In genomic region chr1:164858233-164858632, GRCh38 we compare ENCODE assay signal across 18 cellular contexts.
DNase-seq lines count a peak whose midpoint lies in the region; ATAC-seq, FAIRE-seq and TF ChIP-seq lines count a peak whose summit lies in the region.
"Had no signal": no experiment of that assay in that cellular context is flagged by ENCODE, and none has a peak within 500 bp of the region (broad histone marks: within the 10 kb centered on the region; RNA-seq: fewer than 3 reads in every experiment).

No MANE protein-coding gene starts in this region.

- H3K79me2 ChIP-seq in Karpas-422 (ENCODE audit: low read length), result no peaks in the 10 kb centered on the region

- ATAC-seq in Right ventricle myocardium superior (ENCODE audit: poor library complexity) (peak; percentile 83), heart right ventricle (peak in 5 of 8 donors; percentile 49 to 79 (median 68))
- ATAC-seq: HepG2, Panc1 had no signal

- no peaks in the 10 kb centered on the region for H3K9me3 Mint-ChIP-seq in nephron progenitor cell
- no peaks in the 10 kb centered on the region for H3K9me3 Mint-ChIP-seq in activated T-helper 1 cell treated with anti-CD3 and anti-CD28 coated beads, Interleukin-12 subunit alpha, Interleukin-12 subunit beta, Interleukin-2, Interleukin-4 antibody, amounts not matched to agents 30 ng/mL and 10 ng/mL and 1 ng/mL, durations not matched to agents 14 hours and 24 hours and 36 hours

- H3K4me3 Mint-ChIP-seq in nephron progenitor cell, result no peak overlapping the region
- H3K4me3 Mint-ChIP-seq in activated T-helper 1 cell treated with anti-CD3 and anti-CD28 coated beads, Interleukin-12 subunit alpha, Interleukin-12 subunit beta, Interleukin-2, Interleukin-4 antibody, amounts not matched to agents 30 ng/mL and 10 ng/mL and 1 ng/mL, durations not matched to agents 14 hours and 24 hours and 36 hours, result no peak overlapping the region

- no peak for DNase-seq in Right ventricle myocardium superior
- DNase-seq in cardiac septum (ENCODE audit: low spot score), result no peak
- DNase-seq in heart right ventricle, result peak; percentile 16 to 28
- peak; percentile 32 for DNase-seq in nephron progenitor cell
- no peak for DNase-seq in activated T-helper 1 cell treated with anti-CD3 and anti-CD28 coated beads, Interleukin-12 subunit alpha, Interleukin-12 subunit beta, Interleukin-2, Interleukin-4 antibody, amounts not matched to agents 30 ng/mL and 10 ng/mL and 1 ng/mL, durations not matched to agents 14 hours and 24 hours and 36 hours (ENCODE audit: low spot score)
- DNase-seq in H54 (ENCODE audit: insufficient read length, low spot score), result no peak
- no peak for DNase-seq in T-helper 2 cell
- DNase-seq in Karpas-422, result no peak
- DNase-seq: C1 segment of cervical spinal cord, DMS153, EL, MM.1S, NCI-H1105, NCI-H1694 treated with DMSO at 0.1 percent for 48 hours, NCI-H82 had no signal

- intact Hi-C loops in Right ventricle myocardium superior (cut with DNase I) (no loop called here), cardiac septum (cut with DNase I) (no loop called here), heart right ventricle (cut with DNase I) (loop anchor here in 2 of 10 donors (5.0 to 10.0 kb wide), 2 partner anchors 47 to 94 kb away; no protein-coding TSS in a partner anchor)
- intact Hi-C loops in activated T-helper 1 cell treated with anti-CD3 and anti-CD28 coated beads, Interleukin-12 subunit alpha, Interleukin-12 subunit beta, Interleukin-2, Interleukin-4 antibody, amounts not matched to agents 30 ng/mL and 10 ng/mL and 1 ng/mL, durations not matched to agents 14 hours and 24 hours and 36 hours (cut with micrococcal nuclease), result no loop called here

- peak overlapping the region; percentile 51 for H3K27ac Mint-ChIP-seq in nephron progenitor cell
- H3K27ac Mint-ChIP-seq in activated T-helper 1 cell treated with anti-CD3 and anti-CD28 coated beads, Interleukin-12 subunit alpha, Interleukin-12 subunit beta, Interleukin-2, Interleukin-4 antibody, amounts not matched to agents 30 ng/mL and 10 ng/mL and 1 ng/mL, durations not matched to agents 14 hours and 24 hours and 36 hours, result no peak overlapping the region

- no peaks in the 10 kb centered on the region for H4K20me1 ChIP-seq in Karpas-422 (ENCODE audit: insufficient read depth, low read depth, low read length)

- peaks cover 11% of the 10 kb centered on the region for H3K27me3 Mint-ChIP-seq in nephron progenitor cell (ENCODE audit: low read depth, poor library complexity)
- peaks cover 2% of the 10 kb centered on the region for H3K27me3 Mint-ChIP-seq in activated T-helper 1 cell treated with anti-CD3 and anti-CD28 coated beads, Interleukin-12 subunit alpha, Interleukin-12 subunit beta, Interleukin-2, Interleukin-4 antibody, amounts not matched to agents 30 ng/mL and 10 ng/mL and 1 ng/mL, durations not matched to agents 14 hours and 24 hours and 36 hours (ENCODE audit: insufficient read depth)

- H3K4me2 ChIP-seq in Karpas-422 (ENCODE audit: low read depth, low read length, poor library complexity, severe bottlenecking), result no peak overlapping the region
- H3K4me2 ChIP-seq: KMS-11 had no signal

- H3K27me3 ChIP-seq in heart right ventricle, result no peaks in the 10 kb centered on the region
- no peaks in the 10 kb centered on the region for H3K27me3 ChIP-seq in Karpas-422 (ENCODE audit: low read length)

- TF ChIP-seq CTCF in heart right ventricle (IDR thresholded peaks at IDR 0.05) (no peak), nephron progenitor cell (IDR thresholded peaks at IDR 0.05) (no peak)

- H3K9me2 ChIP-seq in Karpas-422 (replicated peaks; ENCODE audit: insufficient read depth, low read length), result no peaks in the 10 kb centered on the region

- H3K4me1 Mint-ChIP-seq in nephron progenitor cell, result peaks cover 27% of the 10 kb centered on the region
- no peaks in the 10 kb centered on the region for H3K4me1 Mint-ChIP-seq in activated T-helper 1 cell treated with anti-CD3 and anti-CD28 coated beads, Interleukin-12 subunit alpha, Interleukin-12 subunit beta, Interleukin-2, Interleukin-4 antibody, amounts not matched to agents 30 ng/mL and 10 ng/mL and 1 ng/mL, durations not matched to agents 14 hours and 24 hours and 36 hours (ENCODE audit: low read depth)

- no peaks in the 10 kb centered on the region for H3K36me3 Mint-ChIP-seq in nephron progenitor cell (ENCODE audit: low read depth)
- H3K36me3 Mint-ChIP-seq in activated T-helper 1 cell treated with anti-CD3 and anti-CD28 coated beads, Interleukin-12 subunit alpha, Interleukin-12 subunit beta, Interleukin-2, Interleukin-4 antibody, amounts not matched to agents 30 ng/mL and 10 ng/mL and 1 ng/mL, durations not matched to agents 14 hours and 24 hours and 36 hours (ENCODE audit: low read depth), result no peaks in the 10 kb centered on the region

- peaks cover 0 to 38% (median 30%) of the 10 kb centered on the region in 9 donors for H3K4me1 ChIP-seq in heart right ventricle
- H3K4me1 ChIP-seq in Karpas-422 (ENCODE audit: low read length), result no peaks in the 10 kb centered on the region

- H3K36me3 ChIP-seq in heart right ventricle (no peaks in the 10 kb centered on the region), Karpas-422 (ENCODE audit: insufficient read depth, low read length) (no peaks in the 10 kb centered on the region)

- H3K4me3 ChIP-seq in heart right ventricle, result no peak overlapping the region
- no peak overlapping the region for H3K4me3 ChIP-seq in Karpas-422 (ENCODE audit: low read length)

- no peak overlapping the region for H2AFZ ChIP-seq in Karpas-422 (ENCODE audit: low read length)

- TF ChIP-seq POLR2A in H54 (IDR thresholded peaks at IDR 0.05; ENCODE audit: low read depth, low read length), result no peak

- 49 to 68% methylated on average over 2 of the region's 2 CpGs for WGBS in heart right ventricle, 2 donors

- H3K27ac ChIP-seq in heart right ventricle (peak overlapping the region in 7 of 10 donors; percentile 4 to 66 (median 48)), Karpas-422 (ENCODE audit: low read length) (no peak overlapping the region)
- H3K27ac ChIP-seq: KMS-11 had no signal

- no peak overlapping the region for H3K9ac ChIP-seq in Karpas-422 (ENCODE audit: low read length)
- H3K9ac ChIP-seq: KMS-11 had no signal

- peaks cover 0 to 3% (median 0%) of the 10 kb centered on the region in 11 donors for H3K9me3 ChIP-seq in heart right ventricle
- no peaks in the 10 kb centered on the region for H3K9me3 ChIP-seq in Karpas-422 (ENCODE audit: low read length)

- FAIRE-seq in H54 (lab: Jason Lieb, UNC), result no peak
- FAIRE-seq: HepG2 had no signal

Comparison
In these comparisons a context has a peak if more than half of its experiments do, and no peak if none do; other contexts are left out.
1. DNase-seq: peak in heart right ventricle (2 of 2) and nephron progenitor cell (single experiment); none in Right ventricle myocardium superior (single experiment), cardiac septum (single experiment), activated T-helper 1 cell treated with anti-CD3 and anti-CD28 coated beads, Interleukin-12 subunit alpha, Interleukin-12 subunit beta, Interleukin-2, Interleukin-4 antibody, amounts not matched to agents 30 ng/mL and 10 ng/mL and 1 ng/mL, durations not matched to agents 14 hours and 24 hours and 36 hours (single experiment), H54 (single experiment), T-helper 2 cell (0 of 5) and Karpas-422 (single experiment).